8 cellular contexts compared by ENCODE assay signal in the genomic region with DNA sequence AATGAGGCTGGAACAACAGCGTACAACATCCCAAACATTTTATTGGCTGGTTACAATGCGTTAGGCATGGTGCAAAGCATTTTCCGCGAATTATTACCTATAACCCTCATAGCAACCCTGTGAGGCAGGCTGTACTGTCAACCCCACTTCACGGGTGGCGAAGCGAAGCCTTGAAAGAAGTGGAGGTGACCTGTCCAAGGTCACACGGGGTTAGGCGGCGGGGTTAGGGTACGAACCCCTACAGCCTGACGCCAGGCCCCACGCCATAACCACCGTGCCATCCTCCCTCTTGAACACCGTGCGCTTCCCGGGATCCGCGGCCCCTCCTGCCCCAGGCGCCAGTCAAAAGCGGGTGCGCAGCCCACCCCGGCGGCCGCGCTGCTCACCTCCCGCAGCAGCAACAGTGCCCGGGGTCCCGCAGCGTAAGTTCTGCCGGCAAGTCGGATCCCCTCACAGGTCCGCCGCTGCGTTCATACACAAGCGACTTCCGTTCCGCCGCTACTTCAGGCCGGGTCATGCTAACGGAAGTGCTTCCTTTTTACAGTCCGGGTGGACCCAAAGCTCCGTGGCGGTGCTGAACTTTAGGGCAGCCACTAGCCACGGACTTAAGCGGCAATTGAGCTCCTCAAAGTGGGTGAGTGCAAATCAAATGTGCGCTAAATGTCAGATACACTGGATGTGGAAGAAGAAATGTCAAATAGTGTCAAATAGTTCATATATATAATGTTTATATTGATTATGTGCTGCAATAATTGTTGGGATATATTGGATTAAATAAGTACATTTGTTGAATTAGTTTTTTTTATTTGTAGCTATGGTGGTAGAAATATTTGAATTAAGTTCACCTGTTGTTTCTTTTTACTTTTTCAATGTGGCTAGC. TPM values are rescaled to one million over a fixed set of nuclear protein-coding genes. Genes with fewer than 3 reads are reported as not detected.
DNase-seq lines count a peak whose midpoint lies in the region; ATAC-seq and TF ChIP-seq lines count a peak whose summit lies in the region.

A gene with protein sequence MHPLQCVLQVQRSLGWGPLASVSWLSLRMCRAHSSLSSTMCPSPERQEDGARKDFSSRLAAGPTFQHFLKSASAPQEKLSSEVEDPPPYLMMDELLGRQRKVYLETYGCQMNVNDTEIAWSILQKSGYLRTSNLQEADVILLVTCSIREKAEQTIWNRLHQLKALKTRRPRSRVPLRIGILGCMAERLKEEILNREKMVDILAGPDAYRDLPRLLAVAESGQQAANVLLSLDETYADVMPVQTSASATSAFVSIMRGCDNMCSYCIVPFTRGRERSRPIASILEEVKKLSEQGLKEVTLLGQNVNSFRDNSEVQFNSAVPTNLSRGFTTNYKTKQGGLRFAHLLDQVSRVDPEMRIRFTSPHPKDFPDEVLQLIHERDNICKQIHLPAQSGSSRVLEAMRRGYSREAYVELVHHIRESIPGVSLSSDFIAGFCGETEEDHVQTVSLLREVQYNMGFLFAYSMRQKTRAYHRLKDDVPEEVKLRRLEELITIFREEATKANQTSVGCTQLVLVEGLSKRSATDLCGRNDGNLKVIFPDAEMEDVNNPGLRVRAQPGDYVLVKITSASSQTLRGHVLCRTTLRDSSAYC (minus strand): TSS at position 478 of the 880 bp plus-strand sequence. CDS start 4,455 bp downstream, outside the sequence.

- H3K4me3 Mint-ChIP-seq in activated CD4-positive, alpha-beta T cell treated with anti-CD3 and anti-CD28 coated beads, Interleukin-2, amount 10 ng/mL, durations not matched to agents 7 days and 5 days: peak within 1 kb of the TSS; percentile 85
- H3K4me3 Mint-ChIP-seq in dendritic cell treated with granulocyte-macrophage colony-stimulating factor and Interleukin-4, amounts not matched to agents 40 ng/mL and 50 ng/mL, for 4 days: peak within 1 kb of the TSS; percentile 98

- H3K36me3 Mint-ChIP-seq in activated CD4-positive, alpha-beta T cell treated with anti-CD3 and anti-CD28 coated beads, Interleukin-2, amount 10 ng/mL, durations not matched to agents 7 days and 5 days (ENCODE audit: low read depth): peaks cover 4% of the 10 kb centered on the region
- H3K36me3 Mint-ChIP-seq in dendritic cell treated with granulocyte-macrophage colony-stimulating factor and Interleukin-4, amounts not matched to agents 40 ng/mL and 50 ng/mL, for 4 days (ENCODE audit: low read depth): peaks cover 41% of the 10 kb centered on the region

- POLR2A ChIA-PET in activated CD4-positive, alpha-beta T cell treated with anti-CD3 and anti-CD28 coated beads, Interleukin-2, amount 10 ng/mL, durations not matched to agents 7 days and 5 days (lab: Charles Lee): interaction anchor here (0.6 to 0.9 kb wide), 2 partner anchors 37 to 160 kb away, joined by 3 to 6 read pairs; no protein-coding TSS in a partner anchor

- no peaks in the 10 kb centered on the region for H3K27me3 Mint-ChIP-seq in activated CD4-positive, alpha-beta T cell treated with anti-CD3 and anti-CD28 coated beads, Interleukin-2, amount 10 ng/mL, durations not matched to agents 7 days and 5 days
- no peaks in the 10 kb centered on the region for H3K27me3 Mint-ChIP-seq in dendritic cell treated with granulocyte-macrophage colony-stimulating factor and Interleukin-4, amounts not matched to agents 40 ng/mL and 50 ng/mL, for 4 days

- H3K9me3 Mint-ChIP-seq in activated CD4-positive, alpha-beta T cell treated with anti-CD3 and anti-CD28 coated beads, Interleukin-2, amount 10 ng/mL, durations not matched to agents 7 days and 5 days: no peaks in the 10 kb centered on the region
- H3K9me3 Mint-ChIP-seq in dendritic cell treated with granulocyte-macrophage colony-stimulating factor and Interleukin-4, amounts not matched to agents 40 ng/mL and 50 ng/mL, for 4 days: no peaks in the 10 kb centered on the region

- intact Hi-C loops in dendritic cell treated with granulocyte-macrophage colony-stimulating factor and Interleukin-4, amounts not matched to agents 40 ng/mL and 50 ng/mL, for 4 days (cut with micrococcal nuclease): loop anchor here (5.0 kb wide), 1 partner anchor 261 kb away; a partner anchor contains a TSS

- H3K4me1 Mint-ChIP-seq in activated CD4-positive, alpha-beta T cell treated with anti-CD3 and anti-CD28 coated beads, Interleukin-2, amount 10 ng/mL, durations not matched to agents 7 days and 5 days: peaks cover 39% of the 10 kb centered on the region
- peaks cover 47% of the 10 kb centered on the region for H3K4me1 Mint-ChIP-seq in dendritic cell treated with granulocyte-macrophage colony-stimulating factor and Interleukin-4, amounts not matched to agents 40 ng/mL and 50 ng/mL, for 4 days (ENCODE audit: low read depth)

- peak within 1 kb of the TSS; percentile 90 for H3K27ac Mint-ChIP-seq in activated CD4-positive, alpha-beta T cell treated with anti-CD3 and anti-CD28 coated beads, Interleukin-2, amount 10 ng/mL, durations not matched to agents 7 days and 5 days
- H3K27ac Mint-ChIP-seq in dendritic cell treated with granulocyte-macrophage colony-stimulating factor and Interleukin-4, amounts not matched to agents 40 ng/mL and 50 ng/mL, for 4 days: peak within 1 kb of the TSS; percentile 94

- ATAC-seq in GM19043 (IDR thresholded peaks at IDR 0.05; ENCODE audit: low read depth, unreplicated experiment) (peak; percentile 83), HG03469 (IDR thresholded peaks at IDR 0.05; ENCODE audit: unreplicated experiment) (peak; percentile 63), left lobe of liver (peak; percentile 97)

- TF ChIP-seq CTCF in AG09319 (IDR thresholded peaks at IDR 0.05; ENCODE audit: low read depth, low read length): no peak

- CTCF ChIA-PET in activated CD4-positive, alpha-beta T cell treated with anti-CD3 and anti-CD28 coated beads, Interleukin-2, amount 10 ng/mL, durations not matched to agents 7 days and 5 days (lab: Charles Lee): interaction anchor here (0.9 to 1.8 kb wide), 8 partner anchors 12 to 485 kb away, joined by 3 to 8 read pairs (median 3); a partner anchor contains a TSS

- peak; percentile 69 for DNase-seq in AG09319 (ENCODE audit: extremely low read depth, low read depth)
- peak; percentile 89 for DNase-seq in NCI-H526 treated with DMSO at 0.1 percent for 48 hours (lab: John Stamatoyannopoulos, UW)
- DNase-seq in activated CD4-positive, alpha-beta T cell treated with anti-CD3 and anti-CD28 coated beads, Interleukin-2, amount 10 ng/mL, durations not matched to agents 7 days and 5 days: peak; percentile 90
- DNase-seq in left lobe of liver (ENCODE audit: low spot score): peak; percentile 84
- DNase-seq in stimulated activated CD4-positive, alpha-beta T cell treated with anti-CD3 and anti-CD28 coated beads, Interleukin-1b, Interleukin-23, amount 100 ng/mL, for 48 hours: peak; percentile 89

RNA-seq across cellular contexts. Expression of the gene that starts here (rescaled TPM):
- 10 to 100 TPM; 27.2 to 33.1 TPM for total RNA-seq in activated CD4-positive, alpha-beta T cell treated with anti-CD3 and anti-CD28 coated beads, Interleukin-2, amount 10 ng/mL, durations not matched to agents 7 days and 5 days
- 17.0 TPM for total RNA-seq in left lobe of liver

Comparison
In these comparisons a context has a peak if more than half of its experiments do, and no peak if none do; other contexts are left out.
1. Peak in every context shown above with its lines: DNase-seq and ATAC-seq.